1 cellular context compared by ENCODE assay signal in the genomic region with DNA sequence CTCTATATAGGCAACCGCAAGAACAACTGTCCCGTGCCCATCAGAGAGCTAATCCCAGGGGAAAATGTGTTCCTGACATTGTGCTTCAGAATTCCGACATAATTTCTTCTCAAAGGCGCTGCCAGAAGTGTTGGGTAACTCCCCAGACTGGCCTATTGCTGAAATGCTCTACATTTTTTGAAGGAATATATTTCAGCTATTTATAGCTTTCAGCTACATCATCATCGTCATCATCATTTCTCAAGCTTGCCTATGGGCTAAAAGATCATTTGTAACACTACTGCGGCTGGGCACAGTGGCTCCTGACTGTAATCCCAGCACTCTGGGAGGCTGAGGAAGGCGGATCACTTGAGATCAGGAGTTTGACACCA.
TF ChIP-seq lines count a peak whose summit lies in the region.

No MANE protein-coding gene starts in this region.

TF ChIP-seq in GM23338, 12 proteins besides CTCF, POLR2A, EP300 and RAD21:
- TF ChIP-seq, protein P1, sequence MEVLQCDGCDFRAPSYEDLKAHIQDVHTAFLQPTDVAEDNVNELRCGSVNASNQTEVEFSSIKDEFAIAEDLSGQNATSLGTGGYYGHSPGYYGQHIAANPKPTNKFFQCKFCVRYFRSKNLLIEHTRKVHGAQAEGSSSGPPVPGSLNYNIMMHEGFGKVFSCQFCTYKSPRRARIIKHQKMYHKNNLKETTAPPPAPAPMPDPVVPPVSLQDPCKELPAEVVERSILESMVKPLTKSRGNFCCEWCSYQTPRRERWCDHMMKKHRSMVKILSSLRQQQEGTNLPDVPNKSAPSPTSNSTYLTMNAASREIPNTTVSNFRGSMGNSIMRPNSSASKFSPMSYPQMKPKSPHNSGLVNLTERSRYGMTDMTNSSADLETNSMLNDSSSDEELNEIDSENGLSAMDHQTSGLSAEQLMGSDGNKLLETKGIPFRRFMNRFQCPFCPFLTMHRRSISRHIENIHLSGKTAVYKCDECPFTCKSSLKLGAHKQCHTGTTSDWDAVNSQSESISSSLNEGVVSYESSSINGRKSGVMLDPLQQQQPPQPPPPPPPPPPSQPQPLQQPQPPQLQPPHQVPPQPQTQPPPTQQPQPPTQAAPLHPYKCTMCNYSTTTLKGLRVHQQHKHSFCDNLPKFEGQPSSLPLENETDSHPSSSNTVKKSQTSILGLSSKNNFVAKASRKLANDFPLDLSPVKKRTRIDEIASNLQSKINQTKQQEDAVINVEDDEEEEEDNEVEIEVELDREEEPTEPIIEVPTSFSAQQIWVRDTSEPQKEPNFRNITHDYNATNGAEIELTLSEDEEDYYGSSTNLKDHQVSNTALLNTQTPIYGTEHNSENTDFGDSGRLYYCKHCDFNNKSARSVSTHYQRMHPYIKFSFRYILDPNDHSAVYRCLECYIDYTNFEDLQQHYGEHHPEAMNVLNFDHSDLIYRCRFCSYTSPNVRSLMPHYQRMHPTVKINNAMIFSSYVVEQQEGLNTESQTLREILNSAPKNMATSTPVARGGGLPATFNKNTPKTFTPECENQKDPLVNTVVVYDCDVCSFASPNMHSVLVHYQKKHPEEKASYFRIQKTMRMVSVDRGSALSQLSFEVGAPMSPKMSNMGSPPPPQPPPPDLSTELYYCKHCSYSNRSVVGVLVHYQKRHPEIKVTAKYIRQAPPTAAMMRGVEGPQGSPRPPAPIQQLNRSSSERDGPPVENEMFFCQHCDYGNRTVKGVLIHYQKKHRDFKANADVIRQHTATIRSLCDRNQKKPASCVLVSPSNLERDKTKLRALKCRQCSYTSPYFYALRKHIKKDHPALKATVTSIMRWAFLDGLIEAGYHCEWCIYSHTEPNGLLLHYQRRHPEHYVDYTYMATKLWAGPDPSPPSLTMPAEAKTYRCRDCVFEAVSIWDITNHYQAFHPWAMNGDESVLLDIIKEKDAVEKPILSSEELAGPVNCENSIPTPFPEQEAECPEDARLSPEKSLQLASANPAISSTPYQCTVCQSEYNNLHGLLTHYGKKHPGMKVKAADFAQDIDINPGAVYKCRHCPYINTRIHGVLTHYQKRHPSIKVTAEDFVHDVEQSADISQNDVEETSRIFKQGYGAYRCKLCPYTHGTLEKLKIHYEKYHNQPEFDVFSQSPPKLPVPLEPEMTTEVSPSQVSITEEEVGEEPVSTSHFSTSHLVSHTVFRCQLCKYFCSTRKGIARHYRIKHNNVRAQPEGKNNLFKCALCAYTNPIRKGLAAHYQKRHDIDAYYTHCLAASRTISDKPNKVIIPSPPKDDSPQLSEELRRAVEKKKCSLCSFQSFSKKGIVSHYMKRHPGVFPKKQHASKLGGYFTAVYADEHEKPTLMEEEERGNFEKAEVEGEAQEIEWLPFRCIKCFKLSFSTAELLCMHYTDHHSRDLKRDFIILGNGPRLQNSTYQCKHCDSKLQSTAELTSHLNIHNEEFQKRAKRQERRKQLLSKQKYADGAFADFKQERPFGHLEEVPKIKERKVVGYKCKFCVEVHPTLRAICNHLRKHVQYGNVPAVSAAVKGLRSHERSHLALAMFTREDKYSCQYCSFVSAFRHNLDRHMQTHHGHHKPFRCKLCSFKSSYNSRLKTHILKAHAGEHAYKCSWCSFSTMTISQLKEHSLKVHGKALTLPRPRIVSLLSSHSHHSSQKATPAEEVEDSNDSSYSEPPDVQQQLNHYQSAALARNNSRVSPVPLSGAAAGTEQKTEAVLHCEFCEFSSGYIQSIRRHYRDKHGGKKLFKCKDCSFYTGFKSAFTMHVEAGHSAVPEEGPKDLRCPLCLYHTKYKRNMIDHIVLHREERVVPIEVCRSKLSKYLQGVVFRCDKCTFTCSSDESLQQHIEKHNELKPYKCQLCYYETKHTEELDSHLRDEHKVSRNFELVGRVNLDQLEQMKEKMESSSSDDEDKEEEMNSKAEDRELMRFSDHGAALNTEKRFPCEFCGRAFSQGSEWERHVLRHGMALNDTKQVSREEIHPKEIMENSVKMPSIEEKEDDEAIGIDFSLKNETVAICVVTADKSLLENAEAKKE (CRISPR knock-in tag; IDR thresholded peaks at IDR 0.05): no peak
- TF ChIP-seq, protein P2, sequence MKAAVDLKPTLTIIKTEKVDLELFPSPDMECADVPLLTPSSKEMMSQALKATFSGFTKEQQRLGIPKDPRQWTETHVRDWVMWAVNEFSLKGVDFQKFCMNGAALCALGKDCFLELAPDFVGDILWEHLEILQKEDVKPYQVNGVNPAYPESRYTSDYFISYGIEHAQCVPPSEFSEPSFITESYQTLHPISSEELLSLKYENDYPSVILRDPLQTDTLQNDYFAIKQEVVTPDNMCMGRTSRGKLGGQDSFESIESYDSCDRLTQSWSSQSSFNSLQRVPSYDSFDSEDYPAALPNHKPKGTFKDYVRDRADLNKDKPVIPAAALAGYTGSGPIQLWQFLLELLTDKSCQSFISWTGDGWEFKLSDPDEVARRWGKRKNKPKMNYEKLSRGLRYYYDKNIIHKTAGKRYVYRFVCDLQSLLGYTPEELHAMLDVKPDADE (IDR thresholded peaks at IDR 0.05): no peak
- no peak for TF ChIP-seq JUNB (IDR thresholded peaks at IDR 0.05; ENCODE audit: unreplicated experiment)
- TF ChIP-seq ZNF331 (CRISPR knock-in tag; IDR thresholded peaks at IDR 0.05; ENCODE audit: low read depth): no peak
- TF ChIP-seq CREB1 (CRISPR knock-in tag; IDR thresholded peaks at IDR 0.05; ENCODE audit: low read depth): no peak
- TF ChIP-seq POLR2AphosphoS5 (IDR thresholded peaks at IDR 0.05; ENCODE audit: low read depth): no peak
- no peak for TF ChIP-seq STAT1 (IDR thresholded peaks at IDR 0.05; ENCODE audit: unreplicated experiment)
- TF ChIP-seq, protein P3, sequence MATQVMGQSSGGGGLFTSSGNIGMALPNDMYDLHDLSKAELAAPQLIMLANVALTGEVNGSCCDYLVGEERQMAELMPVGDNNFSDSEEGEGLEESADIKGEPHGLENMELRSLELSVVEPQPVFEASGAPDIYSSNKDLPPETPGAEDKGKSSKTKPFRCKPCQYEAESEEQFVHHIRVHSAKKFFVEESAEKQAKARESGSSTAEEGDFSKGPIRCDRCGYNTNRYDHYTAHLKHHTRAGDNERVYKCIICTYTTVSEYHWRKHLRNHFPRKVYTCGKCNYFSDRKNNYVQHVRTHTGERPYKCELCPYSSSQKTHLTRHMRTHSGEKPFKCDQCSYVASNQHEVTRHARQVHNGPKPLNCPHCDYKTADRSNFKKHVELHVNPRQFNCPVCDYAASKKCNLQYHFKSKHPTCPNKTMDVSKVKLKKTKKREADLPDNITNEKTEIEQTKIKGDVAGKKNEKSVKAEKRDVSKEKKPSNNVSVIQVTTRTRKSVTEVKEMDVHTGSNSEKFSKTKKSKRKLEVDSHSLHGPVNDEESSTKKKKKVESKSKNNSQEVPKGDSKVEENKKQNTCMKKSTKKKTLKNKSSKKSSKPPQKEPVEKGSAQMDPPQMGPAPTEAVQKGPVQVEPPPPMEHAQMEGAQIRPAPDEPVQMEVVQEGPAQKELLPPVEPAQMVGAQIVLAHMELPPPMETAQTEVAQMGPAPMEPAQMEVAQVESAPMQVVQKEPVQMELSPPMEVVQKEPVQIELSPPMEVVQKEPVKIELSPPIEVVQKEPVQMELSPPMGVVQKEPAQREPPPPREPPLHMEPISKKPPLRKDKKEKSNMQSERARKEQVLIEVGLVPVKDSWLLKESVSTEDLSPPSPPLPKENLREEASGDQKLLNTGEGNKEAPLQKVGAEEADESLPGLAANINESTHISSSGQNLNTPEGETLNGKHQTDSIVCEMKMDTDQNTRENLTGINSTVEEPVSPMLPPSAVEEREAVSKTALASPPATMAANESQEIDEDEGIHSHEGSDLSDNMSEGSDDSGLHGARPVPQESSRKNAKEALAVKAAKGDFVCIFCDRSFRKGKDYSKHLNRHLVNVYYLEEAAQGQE (IDR thresholded peaks at IDR 0.05; ENCODE audit: unreplicated experiment): no peak
- no peak for TF ChIP-seq NANOG (IDR thresholded peaks at IDR 0.05; ENCODE audit: borderline replicate concordance)
- no peak for TF ChIP-seq EZH2phosphoT487 (IDR thresholded peaks at IDR 0.05; ENCODE audit: unreplicated experiment)
- TF ChIP-seq EZH2 (IDR thresholded peaks at IDR 0.05; ENCODE audit: low read depth, unreplicated experiment): no peak
- TF ChIP-seq ZNF114 (CRISPR knock-in tag; IDR thresholded peaks at IDR 0.05): no peak
